11 cellular contexts compared by ENCODE assay signal in genomic region chr15:100889359-100890058, GRCh38. TPM values are rescaled to one million over a fixed set of nuclear protein-coding genes. Genes with fewer than 3 reads are reported as not detected.
DNase-seq lines count a peak whose midpoint lies in the region; FAIRE-seq and TF ChIP-seq lines count a peak whose summit lies in the region.
"Had no signal": no experiment of that assay in that cellular context is flagged by ENCODE, and none has a peak within 500 bp of the region (broad histone marks: within the 10 kb centered on the region; RNA-seq: fewer than 3 reads in every experiment).

No MANE protein-coding gene starts in this region.

- FAIRE-seq in frontal cortex (lab: Jason Lieb, UNC), result no peak

- in situ Hi-C loops in mammary epithelial cell (cut with MboI; ENCODE audit: low sequenced_read_pairs in 2 of 2), result loop anchor here in 1 of 2 donors (10.0 kb wide), 1 partner anchor 255 kb away; no protein-coding TSS in a partner anchor

- H3K9me3 Mint-ChIP-seq in activated naive CD4-positive, alpha-beta T cell treated with anti-CD3 and anti-CD28 coated beads, Interleukin-2, amount 10 ng/mL, durations not matched to agents 7 days and 5 days, result no peaks in the 10 kb centered on the region

- WGBS in mammary epithelial cell (ENCODE audit: low coverage, missing lambda C conversion rate), result 29% methylated on average over 19 of the region's 21 CpGs
- WGBS in spleen, 5 donors, result 37 to 45% (median 40%) methylated on average over 21 of the region's 21 CpGs

- BruUV-seq in mammary epithelial cell (replicated peaks; lab: Mats Ljungman, UMichigan), result no TSS peak

- peaks cover 96% of the 10 kb centered on the region for H3K27me3 Mint-ChIP-seq in activated naive CD4-positive, alpha-beta T cell treated with anti-CD3 and anti-CD28 coated beads, Interleukin-2, amount 10 ng/mL, durations not matched to agents 7 days and 5 days

- intact Hi-C loops in mammary epithelial cell (cut with micrococcal nuclease), result no loop called here
- intact Hi-C loops in spleen (cut with DNase I; ENCODE audit: low total_unique reads), result no loop called here

- no peak overlapping the region for H2AFZ ChIP-seq in mammary epithelial cell (ENCODE audit: low read depth, low read length)

- H3K27me3 ChIP-seq in mammary epithelial cell (ENCODE audit: insufficient read depth, low read length) (no peaks in the 10 kb centered on the region), spleen (replicated peaks in 1 of 7) (peaks cover 0 to 93% (median 14%) of the 10 kb centered on the region in 7 donors)

- peaks cover 67% of the 10 kb centered on the region for H3K36me3 ChIP-seq in mammary epithelial cell (ENCODE audit: insufficient read depth, low read length)
- no peaks in the 10 kb centered on the region for H3K36me3 ChIP-seq in spleen

- no peak overlapping the region for H3K4me3 Mint-ChIP-seq in activated naive CD4-positive, alpha-beta T cell treated with anti-CD3 and anti-CD28 coated beads, Interleukin-2, amount 10 ng/mL, durations not matched to agents 7 days and 5 days

- no peaks in the 10 kb centered on the region for H4K20me1 ChIP-seq in mammary epithelial cell (ENCODE audit: insufficient read depth, low read length)

- dilution Hi-C loops in mammary epithelial cell (cut with HindIII; ENCODE audit: low sequenced_read_pairs), result no loop called here

- peaks cover 6% of the 10 kb centered on the region for H3K4me1 Mint-ChIP-seq in activated naive CD4-positive, alpha-beta T cell treated with anti-CD3 and anti-CD28 coated beads, Interleukin-2, amount 10 ng/mL, durations not matched to agents 7 days and 5 days

- H3K4me2 ChIP-seq in mammary epithelial cell (ENCODE audit: insufficient read depth, low read depth, low read length), result peak overlapping the region; percentile 17

- TF ChIP-seq POLR2A in spleen (IDR thresholded peaks at IDR 0.05), result no peak

- TF ChIP-seq CTCF in mammary epithelial cell (conservative IDR thresholded peaks at IDR 0.05 in 1 of 2, IDR thresholded peaks at IDR 0.05 in 1 of 2; ENCODE audit: extremely low read depth in 1 of 2, insufficient read depth in 1 of 2, low read depth in 1 of 2, low read length in 2 of 2) (no peak), spleen (IDR thresholded peaks at IDR 0.05 in 8 of 11, conservative IDR thresholded peaks at IDR 0.05 in 3 of 11) (no peak)

- no peaks in the 10 kb centered on the region for H3K9me3 ChIP-seq in mammary epithelial cell (replicated peaks; ENCODE audit: insufficient read depth, low read length)
- H3K9me3 ChIP-seq in spleen, result no peaks in the 10 kb centered on the region

- H3K27ac Mint-ChIP-seq in activated naive CD4-positive, alpha-beta T cell treated with anti-CD3 and anti-CD28 coated beads, Interleukin-2, amount 10 ng/mL, durations not matched to agents 7 days and 5 days, result no peak overlapping the region

- no peaks in the 10 kb centered on the region for H3K36me3 Mint-ChIP-seq in activated naive CD4-positive, alpha-beta T cell treated with anti-CD3 and anti-CD28 coated beads, Interleukin-2, amount 10 ng/mL, durations not matched to agents 7 days and 5 days

- H3K4me1 ChIP-seq in mammary epithelial cell (ENCODE audit: insufficient read depth, low read length), result peaks cover 24% of the 10 kb centered on the region
- peaks cover 0 to 19% (median 5%) of the 10 kb centered on the region in 6 donors for H3K4me1 ChIP-seq in spleen

- DNase-seq in ELR (ENCODE audit: low read depth), result peak; percentile 85
- DNase-seq in mammary epithelial cell, result peak; percentile 84
- peak; percentile 32 for DNase-seq in iPS-NIHi11 (ENCODE audit: low spot score)
- DNase-seq in spleen, result peak; percentile 51
- DNase-seq in NCI-H187 treated with DMSO at 0.1 percent for 48 hours (lab: John Stamatoyannopoulos, UW), result no peak
- DNase-seq in activated naive CD4-positive, alpha-beta T cell treated with anti-CD3 and anti-CD28 coated beads, Interleukin-2, amount 10 ng/mL, durations not matched to agents 7 days and 5 days, result no peak
- DNase-seq in GM19240 (ENCODE audit: insufficient read length, low spot score), result no peak
- no peak for DNase-seq in frontal cortex (ENCODE audit: low spot score in 2 of 2)
- DNase-seq: activated CD8-positive, alpha-beta memory T cell treated with anti-CD3 and anti-CD28 coated beads, Interleukin-2, amount 50 U/mL, for 48 hours; effector CD8-positive, alpha-beta T cell; H7 had no signal

- peak overlapping the region; percentile 38 for H3K27ac ChIP-seq in mammary epithelial cell (ENCODE audit: insufficient read depth, low read depth, low read length)
- H3K27ac ChIP-seq in spleen, result no peak overlapping the region

- no peak overlapping the region for H3K4me3 ChIP-seq in mammary epithelial cell (replicated peaks in 1 of 3; ENCODE audit: insufficient read depth in 1 of 3, low read depth in 2 of 3, low read length in 3 of 3)
- H3K4me3 ChIP-seq in spleen, result no peak overlapping the region

- peak overlapping the region; percentile 20 for H3K9ac ChIP-seq in mammary epithelial cell (ENCODE audit: insufficient read depth, low read length)

- peaks cover 62% of the 10 kb centered on the region for H3K79me2 ChIP-seq in mammary epithelial cell (ENCODE audit: insufficient read depth, low read length)

- CTCF ChIA-PET in mammary epithelial cell (lab: Charles Lee; ENCODE audit: low non-redundant PET), result interaction anchor here (0.6 kb wide), 1 partner anchor 16 kb away, joined by 4 read pairs; no protein-coding TSS in a partner anchor
- CTCF ChIA-PET in activated naive CD4-positive, alpha-beta T cell treated with anti-CD3 and anti-CD28 coated beads, Interleukin-2, amount 10 ng/mL, durations not matched to agents 7 days and 5 days (lab: Charles Lee), result interaction anchor here (0.8 to 1.5 kb wide), 4 partner anchors 13 to 29 kb away, joined by 3 to 6 read pairs (median 4); partner anchors contain the start of gene LRRK1

RNA-seq across cellular contexts. Expression of gene ALDH1A3, which starts 9.9 kb away (rescaled TPM):
- total RNA-seq in mammary epithelial cell, result 100 to 1,000 TPM; 284 to 347 TPM
- polyA plus RNA-seq in mammary epithelial cell, result 430 TPM
- 896 TPM for polyA minus RNA-seq in mammary epithelial cell
- total RNA-seq in spleen, result 10 to 100 TPM in 2 of 7 donors, 1 to 10 TPM in 4, under 1 TPM in 1; 0.94 to 22.3 (median 6.4) TPM
- polyA plus RNA-seq in spleen, result 1 to 10 TPM; 1.1 to 4.0 (median 1.4) TPM
- total RNA-seq in frontal cortex, result 3.3 TPM

RNA-seq across cellular contexts. Expression of gene LRRK1, which starts 29.6 kb away (rescaled TPM):
- total RNA-seq in mammary epithelial cell, result 10 to 100 TPM; 11.8 to 24.0 TPM
- 7.7 TPM for polyA plus RNA-seq in mammary epithelial cell
- 16.7 TPM for polyA minus RNA-seq in mammary epithelial cell
- total RNA-seq in spleen, result 10 to 100 TPM; 31.3 to 60.2 (median 49.9) TPM
- 10 to 100 TPM; 12.0 to 23.6 (median 12.8) TPM for polyA plus RNA-seq in spleen
- total RNA-seq in frontal cortex, result 0.82 TPM

Comparison
In these comparisons a context has a peak if more than half of its experiments do, and no peak if none do; other contexts are left out.
1. DNase-seq: peak in ELR (single experiment), mammary epithelial cell (single experiment), iPS-NIHi11 (single experiment) and spleen (single experiment); none in NCI-H187 treated with DMSO at 0.1 percent for 48 hours (single experiment), activated naive CD4-positive, alpha-beta T cell treated with anti-CD3 and anti-CD28 coated beads, Interleukin-2, amount 10 ng/mL, durations not matched to agents 7 days and 5 days (single experiment), GM19240 (single experiment) and frontal cortex (0 of 2).
2. RNA of gene ALDH1A3, which starts 9.9 kb away (total RNA-seq): 284 to 347 TPM in mammary epithelial cell; 0.94 to 22.3 TPM in spleen and 3.3 TPM in frontal cortex (single experiment); every median in the first group is over 10 times any median in the second.